ENCODE assay signal across 8 cellular contexts in the genomic region with DNA sequence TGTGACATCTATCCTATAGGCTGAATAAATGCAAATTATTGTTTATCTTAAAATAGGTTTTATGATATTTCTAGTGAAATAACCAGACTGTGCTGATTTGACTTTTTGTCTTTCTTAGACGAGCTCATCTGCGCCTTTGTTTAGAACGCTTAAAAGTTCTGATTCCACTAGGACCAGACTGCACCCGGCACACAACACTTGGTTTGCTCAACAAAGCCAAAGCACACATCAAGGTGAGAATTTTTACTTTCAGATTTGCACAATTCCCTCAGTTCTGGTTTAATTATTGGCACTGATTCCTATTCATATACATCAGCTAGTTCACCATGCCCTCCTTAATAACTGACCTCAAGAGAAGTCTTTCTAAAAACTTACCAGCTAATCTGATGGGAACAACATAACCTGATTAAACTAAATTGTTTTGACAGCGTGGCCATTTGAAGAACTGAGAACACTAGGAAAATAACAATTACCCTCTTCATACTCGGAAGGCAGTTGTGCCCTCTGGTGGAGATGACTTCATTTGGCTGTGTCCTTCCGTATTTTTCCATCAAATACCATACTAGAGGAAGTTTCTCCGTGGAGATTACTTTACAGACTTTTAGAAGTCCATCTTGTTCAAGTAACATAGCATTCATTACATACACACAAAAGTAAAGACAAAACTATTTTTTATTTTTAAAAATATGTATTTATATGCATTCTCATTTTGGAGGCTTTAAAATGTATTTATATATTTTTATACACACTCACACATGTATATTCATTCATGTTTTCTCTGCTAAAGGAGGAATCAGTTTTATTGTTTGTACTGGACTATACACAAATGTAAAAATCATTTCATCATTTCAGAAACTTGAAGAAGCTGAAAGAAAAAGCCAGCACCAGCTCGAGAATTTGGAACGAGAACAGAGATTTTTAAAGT. TPM values are rescaled to one million over a fixed set of nuclear protein-coding genes. Genes with fewer than 3 reads are reported as not detected.
A peak's percentile ranks its signal among the peaks of the same experiment; 100 is the strongest.
DNase-seq lines count a peak whose midpoint lies in the region; ATAC-seq and TF ChIP-seq lines count a peak whose summit lies in the region.

No MANE protein-coding gene starts in this region.

- peak; percentile 66 for TF ChIP-seq CTCF in HFF-Myc (IDR thresholded peaks at IDR 0.05; ENCODE audit: low read depth, low read length, missing control alignments)
- TF ChIP-seq CTCF in fibroblast of pulmonary artery (IDR thresholded peaks at IDR 0.05; ENCODE audit: low read length, missing control alignments), result peak; percentile 81

- no peak overlapping the region for H3K4me3 Mint-ChIP-seq in natural killer cell treated with Interleukin-12 subunit alpha and Interleukin-12 subunit beta and Interleukin-15 and Interleukin-18, amount 100 ng/mL, for 72 hours

- peaks cover 17 to 30% of the 10 kb centered on the region in 2 donors for H3K27me3 Mint-ChIP-seq in natural killer cell treated with Interleukin-12 subunit alpha and Interleukin-12 subunit beta and Interleukin-15 and Interleukin-18, amount 100 ng/mL, for 72 hours

- no peaks in the 10 kb centered on the region for H3K36me3 Mint-ChIP-seq in natural killer cell treated with Interleukin-12 subunit alpha and Interleukin-12 subunit beta and Interleukin-15 and Interleukin-18, amount 100 ng/mL, for 72 hours

- H3K4me3 ChIP-seq in HFF-Myc (replicated peaks; ENCODE audit: low read depth, low read length) (no peak overlapping the region), fibroblast of pulmonary artery (replicated peaks; ENCODE audit: low read depth, low read length) (no peak overlapping the region)

- DNase-seq in DMS 273 treated with DMSO at 0.1 percent for 48 hours (lab: John Stamatoyannopoulos, UW) (peak; percentile 28), HFF-Myc (ENCODE audit: extremely low read depth, low read depth) (peak; percentile 40), NCI-H748 treated with DMSO at 0.1 percent for 48 hours (lab: John Stamatoyannopoulos, UW) (peak; percentile 19), activated T-cell treated with anti-CD3 and anti-CD28 coated beads for 48 hours (ENCODE audit: low read depth) (peak; percentile 13), fibroblast of pulmonary artery (ENCODE audit: low read depth) (peak; percentile 83)
- DNase-seq in natural killer cell treated with Interleukin-12 subunit alpha and Interleukin-12 subunit beta and Interleukin-15 and Interleukin-18, amount 100 ng/mL, for 72 hours (ENCODE audit: low spot score), result peak; percentile 59

- H3K27ac Mint-ChIP-seq in natural killer cell treated with Interleukin-12 subunit alpha and Interleukin-12 subunit beta and Interleukin-15 and Interleukin-18, amount 100 ng/mL, for 72 hours, result no peak overlapping the region

- no peak for ATAC-seq in natural killer cell treated with Interleukin-12 subunit alpha and Interleukin-12 subunit beta and Interleukin-15 and Interleukin-18, amount 100 ng/mL, for 72 hours
- ATAC-seq in GM18867 (IDR thresholded peaks at IDR 0.05; ENCODE audit: unreplicated experiment) (no peak), GM19455 (IDR thresholded peaks at IDR 0.05; ENCODE audit: unreplicated experiment) (no peak)

- H3K4me1 Mint-ChIP-seq in natural killer cell treated with Interleukin-12 subunit alpha and Interleukin-12 subunit beta and Interleukin-15 and Interleukin-18, amount 100 ng/mL, for 72 hours (ENCODE audit: low read depth in 2 of 2), result peaks cover 0 to 12% of the 10 kb centered on the region in 2 donors

- no peaks in the 10 kb centered on the region for H3K9me3 Mint-ChIP-seq in natural killer cell treated with Interleukin-12 subunit alpha and Interleukin-12 subunit beta and Interleukin-15 and Interleukin-18, amount 100 ng/mL, for 72 hours

RNA-seq across cellular contexts. Expression of gene SMNDC1, which starts 25.4 kb away (rescaled TPM):
- total RNA-seq in natural killer cell treated with Interleukin-12 subunit alpha and Interleukin-12 subunit beta and Interleukin-15 and Interleukin-18, amount 100 ng/mL, for 72 hours, result 10 to 100 TPM; 39.7 to 41.8 TPM

Comparison
In these comparisons a context has a peak if more than half of its experiments do, and no peak if none do; other contexts are left out.
1. DNase-seq: peak in every context shown above with its lines; median percentile 83 in fibroblast of pulmonary artery; 59 in natural killer cell treated with Interleukin-12 subunit alpha and Interleukin-12 subunit beta and Interleukin-15 and Interleukin-18, amount 100 ng/mL, for 72 hours; 40 in HFF-Myc; 28 in DMS 273 treated with DMSO at 0.1 percent for 48 hours; 19 in NCI-H748 treated with DMSO at 0.1 percent for 48 hours; 13 in activated T-cell treated with anti-CD3 and anti-CD28 coated beads for 48 hours.